In genomic region chr16:56869513-56870270, GRCh38 we compare ENCODE assay signal across 1 cellular context.
TF ChIP-seq lines count a peak whose summit lies in the region.

No MANE protein-coding gene starts in this region.

TF ChIP-seq in HepG2, 621 proteins besides CTCF, POLR2A, EP300 and RAD21 (continued from another document and continues in another):
- no peak for TF ChIP-seq AHDC1 (CRISPR knock-in tag; IDR thresholded peaks at IDR 0.05; ENCODE audit: borderline replicate concordance)
- no peak for TF ChIP-seq SP140L (CRISPR knock-in tag; IDR thresholded peaks at IDR 0.05; ENCODE audit: borderline replicate concordance)
- no peak for TF ChIP-seq ZNF230 (CRISPR knock-in tag; IDR thresholded peaks at IDR 0.05)
- no peak for TF ChIP-seq KMT2B (CRISPR knock-in tag; IDR thresholded peaks at IDR 0.05)
- no peak for TF ChIP-seq SNAI1 (CRISPR knock-in tag; IDR thresholded peaks at IDR 0.05; ENCODE audit: borderline replicate concordance)
- no peak for TF ChIP-seq ZNF619 (CRISPR knock-in tag; IDR thresholded peaks at IDR 0.05)
- no peak for TF ChIP-seq ZNF232 (CRISPR knock-in tag; IDR thresholded peaks at IDR 0.05; ENCODE audit: borderline replicate concordance)
- no peak for TF ChIP-seq PRDM4 (CRISPR knock-in tag; IDR thresholded peaks at IDR 0.05; ENCODE audit: borderline replicate concordance)
- TF ChIP-seq MTA1 (CRISPR knock-in tag; IDR thresholded peaks at IDR 0.05; ENCODE audit: borderline replicate concordance), result no peak; the same call in 1 of the 2 replicates
- no peak for TF ChIP-seq CHCHD3 (CRISPR knock-in tag; IDR thresholded peaks at IDR 0.05)
- no peak for TF ChIP-seq ZNF292 (CRISPR knock-in tag; IDR thresholded peaks at IDR 0.05; ENCODE audit: borderline replicate concordance, low read depth)
- TF ChIP-seq ATAD3A (CRISPR knock-in tag; IDR thresholded peaks at IDR 0.05), result no peak
- no peak for TF ChIP-seq CENPT (CRISPR knock-in tag; IDR thresholded peaks at IDR 0.05; ENCODE audit: low read depth)
- TF ChIP-seq HDAC1 (CRISPR knock-in tag; IDR thresholded peaks at IDR 0.05), result no peak
- no peak for TF ChIP-seq ZNF7 (CRISPR knock-in tag; IDR thresholded peaks at IDR 0.05)
- TF ChIP-seq AHR (CRISPR knock-in tag; IDR thresholded peaks at IDR 0.05), result 0 out of 2 replicates have a peak, but pooled peaks have one; percentile 53
- TF ChIP-seq ZBTB33 (CRISPR knock-in tag; IDR thresholded peaks at IDR 0.05), result peak; percentile 38; the same call in 1 of the 2 replicates
- no peak for TF ChIP-seq MAFK (conservative IDR thresholded peaks at IDR 0.05 in 1 of 2, IDR thresholded peaks at IDR 0.05 in 1 of 2; ENCODE audit: low read length in 2 of 2)
- no peak for TF ChIP-seq NFKBIZ (CRISPR knock-in tag; IDR thresholded peaks at IDR 0.05)
- 0 out of 2 replicates have a peak, but pooled peaks have one; percentile 46 for TF ChIP-seq ZNF644 (CRISPR knock-in tag; IDR thresholded peaks at IDR 0.05; ENCODE audit: low read depth)
- 0 out of 2 replicates have a peak, but pooled peaks have one; percentile 22 for TF ChIP-seq ZFX (CRISPR knock-in tag; IDR thresholded peaks at IDR 0.05; ENCODE audit: low read depth)
- TF ChIP-seq BHLHE40 (IDR thresholded peaks at IDR 0.05; ENCODE audit: low read length), result no peak
- TF ChIP-seq PCBP2 (optimal IDR thresholded peaks at IDR 0.05; ENCODE audit: low read depth, low read length, poor library complexity, severe bottlenecking), result no peak
- no peak for TF ChIP-seq ZNF777 (CRISPR knock-in tag; IDR thresholded peaks at IDR 0.05)
- TF ChIP-seq ZNF773 (CRISPR knock-in tag; IDR thresholded peaks at IDR 0.05; ENCODE audit: borderline replicate concordance), result no peak
- TF ChIP-seq ZNF224 (CRISPR knock-in tag; IDR thresholded peaks at IDR 0.05), result no peak
- peak; percentile 64; the same call in 1 of the 2 replicates for TF ChIP-seq SALL1 (CRISPR knock-in tag; IDR thresholded peaks at IDR 0.05)
- TF ChIP-seq TCF12 (IDR thresholded peaks at IDR 0.05), result no peak
- TF ChIP-seq TCF12 (CRISPR knock-in tag; IDR thresholded peaks at IDR 0.05), result no peak
- no peak for TF ChIP-seq EEA1 (CRISPR knock-in tag; IDR thresholded peaks at IDR 0.05; ENCODE audit: borderline replicate concordance)
- no peak for TF ChIP-seq ZNF329 (CRISPR knock-in tag; IDR thresholded peaks at IDR 0.05; ENCODE audit: low read depth)
- no peak for TF ChIP-seq RFX3 (CRISPR knock-in tag; IDR thresholded peaks at IDR 0.05)
- TF ChIP-seq KLF12 (CRISPR knock-in tag; IDR thresholded peaks at IDR 0.05; ENCODE audit: borderline replicate concordance), result no peak
- no peak for TF ChIP-seq ZKSCAN1 (IDR thresholded peaks at IDR 0.05; ENCODE audit: low read length)
- TF ChIP-seq PAF1 (CRISPR knock-in tag; IDR thresholded peaks at IDR 0.05), result no peak
- TF ChIP-seq EZH2 (conservative IDR thresholded peaks at IDR 0.05; ENCODE audit: low read depth, low read length), result no peak
- TF ChIP-seq ZBTB37 (CRISPR knock-in tag; IDR thresholded peaks at IDR 0.05), result no peak
- peak; percentile 29; the same call in 1 of the 2 replicates for TF ChIP-seq UBTF (CRISPR knock-in tag; IDR thresholded peaks at IDR 0.05)
- TF ChIP-seq FIP1L1 (IDR thresholded peaks at IDR 0.05; ENCODE audit: borderline replicate concordance, insufficient read depth, low read depth, low read length), result no peak
- TF ChIP-seq SNAPC4 (CRISPR knock-in tag; IDR thresholded peaks at IDR 0.05), result no peak
- TF ChIP-seq ZNF251 (CRISPR knock-in tag; IDR thresholded peaks at IDR 0.05), result no peak
- no peak for TF ChIP-seq IKZF1 (IDR thresholded peaks at IDR 0.05)
- TF ChIP-seq ZNF367 (CRISPR knock-in tag; IDR thresholded peaks at IDR 0.05; ENCODE audit: borderline replicate concordance), result no peak
- TF ChIP-seq ZNF770 (CRISPR knock-in tag; IDR thresholded peaks at IDR 0.05), result no peak
